8 cellular contexts compared by ENCODE assay signal in genomic region chr17:76385892-76386786, GRCh38. TPM values are rescaled to one million over a fixed set of nuclear protein-coding genes. Genes with fewer than 3 reads are reported as not detected.
DNase-seq lines count a peak whose midpoint lies in the region; ATAC-seq and TF ChIP-seq lines count a peak whose summit lies in the region.

No MANE protein-coding gene starts in this region.

- peak overlapping the region in 1 of 3 experiments; percentile 22 for H3K27ac Mint-ChIP-seq in nephron

- peak overlapping the region; percentile 59 to 75 (median 61) for H3K4me3 Mint-ChIP-seq in nephron

- H3K79me2 ChIP-seq in PC-3 (ENCODE audit: low read length) = peaks cover 11% of the 10 kb centered on the region

- H3K36me3 ChIP-seq in PC-3 (ENCODE audit: low read depth, low read length) (peaks cover 5% of the 10 kb centered on the region; the same call in 1 of the 2 replicates), stomach smooth muscle (ENCODE audit: control insufficient read depth in 2 of 2, insufficient read depth in 2 of 2, low read length in 2 of 2) (peaks cover 0 to 3% of the 10 kb centered on the region in 2 donors)

- TF ChIP-seq CTCF in PC-3 (conservative IDR thresholded peaks at IDR 0.05; ENCODE audit: low read depth, low read length) (peak; percentile 94), nephron (IDR thresholded peaks at IDR 0.05; ENCODE audit: unreplicated experiment in 3 of 3) (peak; percentile 86 to 88 (median 87))

- H3K4me3 ChIP-seq in PC-3 (ENCODE audit: low read length) (peak overlapping the region; percentile 73), stomach smooth muscle (ENCODE audit: low read length in 2 of 2) (peak overlapping the region; percentile 66 to 73)

- no peaks in the 10 kb centered on the region for H3F3A ChIP-seq in PC-3 (ENCODE audit: low read length, unreplicated experiment)

- BruUV-seq in PC-3 (replicated peaks; lab: Mats Ljungman, UMichigan) = no TSS peak

- peaks cover 5% of the 10 kb centered on the region for H3K36me3 Mint-ChIP-seq in nephron (ENCODE audit: low read depth)

- H3K9me2 ChIP-seq in PC-3 (replicated peaks; ENCODE audit: low read length) = no peaks in the 10 kb centered on the region

- DNase-seq in CD1c-positive myeloid dendritic cell (ENCODE audit: extremely low spot score) (peak; percentile 90), HK-2 (ENCODE audit: unreplicated experiment) (peak; percentile 90), PC-3 (peak; percentile 88), activated T-cell treated with anti-CD3 and anti-CD28 coated beads for 48 hours (ENCODE audit: low read depth) (peak; percentile 83)

- peak overlapping the region; percentile 84 for H2AFZ ChIP-seq in PC-3 (ENCODE audit: low read length)

- H3K4me1 ChIP-seq in PC-3 (ENCODE audit: insufficient read depth, low read length) (peaks cover 21% of the 10 kb centered on the region), stomach smooth muscle (ENCODE audit: control insufficient read depth, insufficient read depth, low read length) (peaks cover 43% of the 10 kb centered on the region)

- peaks cover 11% of the 10 kb centered on the region for H3K4me1 Mint-ChIP-seq in nephron

- no peaks in the 10 kb centered on the region for H3K9me3 ChIP-seq in PC-3 (ENCODE audit: low read length)
- H3K9me3 ChIP-seq in stomach smooth muscle (ENCODE audit: control insufficient read depth in 2 of 2, low read length in 2 of 2) = no peaks in the 10 kb centered on the region

- H4K20me1 ChIP-seq in PC-3 (ENCODE audit: low read length) = no peaks in the 10 kb centered on the region

- peak overlapping the region; percentile 100 for H3K4me2 ChIP-seq in PC-3 (ENCODE audit: low read length)

- CTCF ChIA-PET in PC-3 (lab: Charles Lee) = interaction anchor here (0.6 to 2.4 kb wide), 4 partner anchors 12 to 34 kb away, joined by 3 to 17 read pairs (median 8); no protein-coding TSS in a partner anchor

- H3K9ac ChIP-seq in PC-3 (ENCODE audit: low read length) (peak overlapping the region; percentile 84), stomach smooth muscle (ENCODE audit: low read length in 2 of 2) (peak overlapping the region in 1 of 2 donors; percentile 39)

- POLR2A ChIA-PET in PC-3 (lab: Charles Lee; ENCODE audit: unreplicated experiment) = interaction anchor here (0.7 kb wide), 1 partner anchor 14 kb away, joined by 3 read pairs; no protein-coding TSS in a partner anchor

- H3K9me3 Mint-ChIP-seq in nephron = no peaks in the 10 kb centered on the region

- H3K27me3 Mint-ChIP-seq in nephron (ENCODE audit: low read depth) = peaks cover 31% of the 10 kb centered on the region

- intact Hi-C loops in PC-3 (cut with micrococcal nuclease) = loop anchor here (1.0 to 5.0 kb wide), 4 partner anchors 8 to 34 kb away; partner anchors contain the start of gene PRPSAP1

- no peak overlapping the region for H3K27ac ChIP-seq in PC-3 (ENCODE audit: low read length)
- no peak overlapping the region for H3K27ac ChIP-seq in stomach smooth muscle (ENCODE audit: low read length)

- ATAC-seq in PC-3 (peak; percentile 26), esophagus mucosa (peak; percentile 48), GM18858 (IDR thresholded peaks at IDR 0.05; ENCODE audit: unreplicated experiment) (no peak)

- H3K27me3 ChIP-seq in PC-3 (ENCODE audit: low read length) = no peaks in the 10 kb centered on the region
- peaks cover 3 to 28% of the 10 kb centered on the region in 2 donors for H3K27me3 ChIP-seq in stomach smooth muscle (ENCODE audit: control insufficient read depth in 1 of 2, insufficient read depth in 2 of 2, low read length in 2 of 2)

RNA-seq across cellular contexts. Expression of gene SPHK1, which starts 1.7 kb away (rescaled TPM):
- total RNA-seq in PC-3 (2014; rRNA removed) (54.2 and 59.7 TPM in 2 replicates), esophagus mucosa (13.1 TPM)

RNA-seq across cellular contexts. Expression of gene PRPSAP1, which starts 32.4 kb away (rescaled TPM):
- 43.9 and 47.8 TPM in 2 replicates for total RNA-seq in PC-3 (2014; rRNA removed)
- total RNA-seq in esophagus mucosa = 42.0 TPM
